In the genomic region with DNA sequence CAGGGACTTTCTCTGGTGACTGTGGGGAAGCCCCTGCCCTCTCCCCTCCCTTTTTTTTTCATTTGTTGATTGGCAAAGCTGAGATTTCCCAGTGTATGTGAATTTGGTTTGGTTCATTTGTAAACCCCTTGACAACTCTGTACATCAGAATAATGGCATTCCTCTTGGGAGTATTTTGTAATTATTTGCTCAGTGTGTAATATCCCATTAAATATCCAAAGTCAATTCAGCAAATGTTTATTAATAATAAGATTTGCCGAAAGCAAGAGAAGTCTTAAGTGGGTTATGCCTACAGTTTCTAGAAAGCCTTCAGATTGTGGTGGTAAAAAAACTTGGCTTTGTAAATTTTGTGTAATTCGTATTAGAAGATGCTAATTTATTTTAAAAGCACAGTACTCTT, we compare ENCODE assay signal across 28 cellular contexts.
"Had no signal": no experiment of that assay in that cellular context is flagged by ENCODE, and none has a peak within 500 bp of the region (broad histone marks: within the 10 kb centered on the region; RNA-seq: fewer than 3 reads in every experiment).

No MANE protein-coding gene starts in this region.

- DNase-seq: activated CD4-positive, alpha-beta T cell treated with anti-CD3 and anti-CD28 coated beads for 4 hours; activated CD4-positive, alpha-beta T cell treated with anti-CD3 and anti-CD28 coated beads, Interleukin-2, amount 50 U/mL, for 4 hours; activated CD4-positive, CD25-positive, alpha-beta regulatory T cell; activated effector memory CD4-positive, alpha-beta T cell treated with anti-CD3 and anti-CD28 coated beads, Interleukin-2, amount 50 U/mL, for 16 hours; activated naive CD4-positive, alpha-beta T cell treated with anti-CD3 and anti-CD28 coated beads for 36 hours; activated naive CD8-positive, alpha-beta T cell treated with anti-CD3 and anti-CD28 coated beads for 36 hours; aorta; body of pancreas; cerebellar nuclear complex; colonic mucosa; effector CD8-positive, alpha-beta T cell; gastrocnemius medialis; glutamatergic neuron; left colon; midbrain; naive thymus-derived CD4-positive, alpha-beta T cell; stimulated activated CD4-positive, alpha-beta T cell treated with anti-CD3 and anti-CD28 coated beads, Interleukin-4, amount 100 ng/mL, for 24 hours; uterus had no signal

- H3K4me3 ChIP-seq: adrenal gland, body of pancreas, cardiac muscle cell, colonic mucosa, gastrocnemius medialis, right lobe of liver, thoracic aorta, uterus had no signal

- FAIRE-seq: endometrium had no signal

- H3K9me3 ChIP-seq: adrenal gland, body of pancreas, colonic mucosa, gastrocnemius medialis, right lobe of liver, thoracic aorta, uterus had no signal

- H3K27ac ChIP-seq: body of pancreas, cardiac muscle cell, colonic mucosa, gastrocnemius medialis, right lobe of liver, thoracic aorta, uterus had no signal

- H3K27ac Mint-ChIP-seq: activated naive CD4-positive, alpha-beta T cell treated with anti-CD3 and anti-CD28 coated beads for 36 hours; activated naive CD8-positive, alpha-beta T cell treated with anti-CD3 and anti-CD28 coated beads for 36 hours; activated T-helper 1 cell treated with anti-CD3 and anti-CD28 coated beads, Interleukin-12 subunit alpha, Interleukin-12 subunit beta, Interleukin-2, Interleukin-4 antibody, amounts not matched to agents 30 ng/mL and 10 ng/mL and 1 ng/mL, durations not matched to agents 14 hours and 24 hours and 36 hours; stimulated activated effector memory CD8-positive, alpha-beta T cell treated with anti-CD3 and anti-CD28 coated beads, Interleukin-12 subunit alpha, Interleukin-12 subunit beta, amount 100 ng/mL, for 72 hours; stimulated activated naive CD8-positive, alpha-beta T cell treated with anti-CD3 and anti-CD28 coated beads, Interleukin-15, Interleukin-2, amounts not matched to agents 100 ng/mL and 50 ng/mL, for 24 hours; T-helper 2 cell treated with Interferon-gamma antibody and Interleukin-4, amounts not matched to agents 5 μg/mL and 100 μg/mL, for 36 hours; type B pancreatic cell had no signal

- H3K9me3 Mint-ChIP-seq: activated naive CD4-positive, alpha-beta T cell treated with anti-CD3 and anti-CD28 coated beads for 36 hours; activated naive CD8-positive, alpha-beta T cell treated with anti-CD3 and anti-CD28 coated beads for 36 hours; activated T-helper 1 cell treated with anti-CD3 and anti-CD28 coated beads, Interleukin-12 subunit alpha, Interleukin-12 subunit beta, Interleukin-2, Interleukin-4 antibody, amounts not matched to agents 30 ng/mL and 10 ng/mL and 1 ng/mL, durations not matched to agents 14 hours and 24 hours and 36 hours; naive thymus-derived CD4-positive, alpha-beta T cell; stimulated activated effector memory CD8-positive, alpha-beta T cell treated with anti-CD3 and anti-CD28 coated beads, Interleukin-12 subunit alpha, Interleukin-12 subunit beta, amount 100 ng/mL, for 72 hours; stimulated activated naive CD8-positive, alpha-beta T cell treated with anti-CD3 and anti-CD28 coated beads, Interleukin-15, Interleukin-2, amounts not matched to agents 100 ng/mL and 50 ng/mL, for 24 hours; T-helper 2 cell treated with Interferon-gamma antibody and Interleukin-4, amounts not matched to agents 5 μg/mL and 100 μg/mL, for 36 hours; type B pancreatic cell had no signal

- H3K36me3 Mint-ChIP-seq: activated naive CD8-positive, alpha-beta T cell treated with anti-CD3 and anti-CD28 coated beads for 36 hours; naive thymus-derived CD4-positive, alpha-beta T cell; stimulated activated effector memory CD8-positive, alpha-beta T cell treated with anti-CD3 and anti-CD28 coated beads, Interleukin-12 subunit alpha, Interleukin-12 subunit beta, amount 100 ng/mL, for 72 hours had no signal

- ATAC-seq: gastrocnemius medialis; naive thymus-derived CD4-positive, alpha-beta T cell; right lobe of liver; stimulated activated effector memory CD8-positive, alpha-beta T cell treated with anti-CD3 and anti-CD28 coated beads, Interleukin-12 subunit alpha, Interleukin-12 subunit beta, amount 100 ng/mL, for 72 hours had no signal

- H3K27me3 ChIP-seq: adrenal gland, body of pancreas, cardiac muscle cell, colonic mucosa, gastrocnemius medialis, right lobe of liver, uterus had no signal

- H3K36me3 ChIP-seq: cardiac muscle cell, colonic mucosa, gastrocnemius medialis, right lobe of liver, thoracic aorta, uterus had no signal

- H3K4me3 Mint-ChIP-seq: activated naive CD4-positive, alpha-beta T cell treated with anti-CD3 and anti-CD28 coated beads for 36 hours; activated naive CD8-positive, alpha-beta T cell treated with anti-CD3 and anti-CD28 coated beads for 36 hours; activated T-helper 1 cell treated with anti-CD3 and anti-CD28 coated beads, Interleukin-12 subunit alpha, Interleukin-12 subunit beta, Interleukin-2, Interleukin-4 antibody, amounts not matched to agents 30 ng/mL and 10 ng/mL and 1 ng/mL, durations not matched to agents 14 hours and 24 hours and 36 hours; naive thymus-derived CD4-positive, alpha-beta T cell; stimulated activated effector memory CD8-positive, alpha-beta T cell treated with anti-CD3 and anti-CD28 coated beads, Interleukin-12 subunit alpha, Interleukin-12 subunit beta, amount 100 ng/mL, for 72 hours; stimulated activated naive CD8-positive, alpha-beta T cell treated with anti-CD3 and anti-CD28 coated beads, Interleukin-15, Interleukin-2, amounts not matched to agents 100 ng/mL and 50 ng/mL, for 24 hours; T-helper 2 cell treated with Interferon-gamma antibody and Interleukin-4, amounts not matched to agents 5 μg/mL and 100 μg/mL, for 36 hours; type B pancreatic cell had no signal

- H3K4me1 ChIP-seq: gastrocnemius medialis, right lobe of liver, uterus had no signal
